Comparison of ENCODE assay signal across 1 cellular context in genomic region chr12:121582583-121583333, GRCh38.
TF ChIP-seq lines count a peak whose summit lies in the region.

No MANE protein-coding gene starts in this region.

TF ChIP-seq in K562, 482 proteins besides CTCF, POLR2A, EP300 and RAD21 (continued from another document):
- TF ChIP-seq CBFA2T3 (IDR thresholded peaks at IDR 0.05) (peak; percentile 72), ZNF324 (CRISPR knock-in tag; IDR thresholded peaks at IDR 0.05) (no peak), MEIS2 (IDR thresholded peaks at IDR 0.05; ENCODE audit: partially characterized antibody) (peak; percentile 43), TEAD4 (IDR thresholded peaks at IDR 0.05; ENCODE audit: low read length) (peak; percentile 80), TEAD4 (CRISPR knock-in tag; IDR thresholded peaks at IDR 0.05; ENCODE audit: borderline replicate concordance) (no peak), VEZF1 (CRISPR knock-in tag; IDR thresholded peaks at IDR 0.05) (peak; percentile 50; the same call in 1 of the 2 replicates), DACH1 (IDR thresholded peaks at IDR 0.05; ENCODE audit: partially characterized antibody) (peak; percentile 23), TBL1XR1 (IDR thresholded peaks at IDR 0.05; ENCODE audit: low read length in 2 of 2) (peak in 1 of 2 experiments; percentile 37; a peak in 1 of 4 replicates), KDM1A (IDR thresholded peaks at IDR 0.05) (peak; percentile 27 to 38; a peak in 1 of 4 replicates), PBX2 (CRISPR knock-in tag; IDR thresholded peaks at IDR 0.05; ENCODE audit: low read depth) (no peak), PBX2 (tag; conservative IDR thresholded peaks at IDR 0.05; ENCODE audit: low read depth) (0 out of 2 replicates have a peak, but pooled peaks have one; percentile 15), ZNF12 (CRISPR knock-in tag; IDR thresholded peaks at IDR 0.05) (0 out of 2 replicates have a peak, but pooled peaks have one; percentile 25), BCL6 (CRISPR knock-in tag; IDR thresholded peaks at IDR 0.05) (no peak), GATAD2B (IDR thresholded peaks at IDR 0.05; ENCODE audit: borderline replicate concordance) (0 out of 2 replicates have a peak, but pooled peaks have one; percentile 37), MAZ (CRISPR knock-in tag; conservative IDR thresholded peaks at IDR 0.05 in 1 of 2, IDR thresholded peaks at IDR 0.05 in 1 of 2) (0 out of 4 replicates have a peak, but pooled peaks of 1 of the 2 experiments have one; percentile 11), NCOR1 (IDR thresholded peaks at IDR 0.05) (peak; percentile 38), ZNF778 (CRISPR knock-in tag; IDR thresholded peaks at IDR 0.05) (no peak), CTBP1 (IDR thresholded peaks at IDR 0.05; ENCODE audit: borderline replicate concordance) (peak; percentile 26; the same call in 1 of the 2 replicates), EGR1 (conservative IDR thresholded peaks at IDR 0.05) (peak; percentile 47; the same call in 1 of the 2 replicates), MNT (conservative IDR thresholded peaks at IDR 0.05) (0 out of 4 replicates have a peak, but pooled peaks of 1 of the 2 experiments have one; percentile 17), CBX1 (IDR thresholded peaks at IDR 0.05; ENCODE audit: low read depth) (no peak), TEAD1 (CRISPR knock-in tag; IDR thresholded peaks at IDR 0.05) (peak in 1 of 2 experiments; percentile 83; a peak in 1 of 4 replicates), ARID1B (IDR thresholded peaks at IDR 0.05) (peak; percentile 69), MBD2 (IDR thresholded peaks at IDR 0.05; ENCODE audit: borderline replicate concordance, low read depth) (0 out of 2 replicates have a peak, but pooled peaks have one; percentile 12), TCF7 (IDR thresholded peaks at IDR 0.05; ENCODE audit: borderline replicate concordance) (peak; percentile 68; the same call in 1 of the 2 replicates), SOX6 (IDR thresholded peaks at IDR 0.05) (peak; percentile 87), GATAD2A (IDR thresholded peaks at IDR 0.05) (peak; percentile 57; the same call in 1 of the 2 replicates), JUND (IDR thresholded peaks at IDR 0.05; ENCODE audit: borderline replicate concordance, low read depth, low read length) (peak; percentile 70), JUND (tag; IDR thresholded peaks at IDR 0.05; ENCODE audit: borderline replicate concordance, low read depth, low read length) (peak; percentile 33; the same call in 1 of the 3 replicates), ZNF639 (CRISPR knock-in tag; conservative IDR thresholded peaks at IDR 0.05 in 1 of 2, IDR thresholded peaks at IDR 0.05 in 1 of 2) (no peak), ZNF79 (CRISPR knock-in tag; IDR thresholded peaks at IDR 0.05; ENCODE audit: low read depth) (no peak), CBFA2T2 (conservative IDR thresholded peaks at IDR 0.05) (peak; percentile 48), TCF3 (CRISPR knock-in tag; IDR thresholded peaks at IDR 0.05) (peak; percentile 50), NFIC (IDR thresholded peaks at IDR 0.05) (0 out of 2 replicates have a peak, but pooled peaks have one; percentile 33), LEF1 (IDR thresholded peaks at IDR 0.05) (peak; percentile 77), ZNF311 (CRISPR knock-in tag; IDR thresholded peaks at IDR 0.05) (no peak), RFX1 (IDR thresholded peaks at IDR 0.05) (no peak), ZNF175 (CRISPR knock-in tag; IDR thresholded peaks at IDR 0.05; ENCODE audit: low read depth) (no peak), FOSL1 (tag; conservative IDR thresholded peaks at IDR 0.05) (peak; percentile 63), DPF2 (IDR thresholded peaks at IDR 0.05) (peak; percentile 56), ZBTB7A (IDR thresholded peaks at IDR 0.05; ENCODE audit: borderline replicate concordance, control insufficient read depth, low read depth, low read length) (peak; percentile 31; the same call in 1 of the 2 replicates), ATF3 (IDR thresholded peaks at IDR 0.05) (peak; percentile 40; the same call in 1 of the 2 replicates), ATF3 (CRISPR knock-in tag; conservative IDR thresholded peaks at IDR 0.05) (no peak), ZNF449 (CRISPR knock-in tag; IDR thresholded peaks at IDR 0.05) (no peak), XRCC5 (IDR thresholded peaks at IDR 0.05; ENCODE audit: low read depth, low read length) (no peak), IRF2 (CRISPR knock-in tag; IDR thresholded peaks at IDR 0.05) (no peak), JUN (IDR thresholded peaks at IDR 0.05; ENCODE audit: borderline replicate concordance, low read depth, low read length) (0 out of 2 replicates have a peak, but pooled peaks have one; percentile 16), JUN (CRISPR knock-in tag; IDR thresholded peaks at IDR 0.05; ENCODE audit: borderline replicate concordance) (no peak), SMARCA4 (IDR thresholded peaks at IDR 0.05) (peak; percentile 35; the same call in 1 of the 2 replicates)
